In genomic region chr9:26463841-26464240, GRCh38 we compare ENCODE assay signal across 34 cellular contexts.
"Had no signal": no experiment of that assay in that cellular context is flagged by ENCODE, and none has a peak within 500 bp of the region (broad histone marks: within the 10 kb centered on the region; RNA-seq: fewer than 3 reads in every experiment).

No MANE protein-coding gene starts in this region.

- H3K9me3 ChIP-seq: MG63 had no signal

- H3K27me3 ChIP-seq: MG63 had no signal

- H3K4me3 ChIP-seq: MG63 had no signal

- H3K36me3 ChIP-seq: MG63 had no signal

- DNase-seq: Karpas-422, Kasumi-1, MG63, MM.1S, MV-4-11, NCI-H1048, NCI-H1092, NCI-H1092 treated with DMSO at 0.1 percent for 48 hours, NCI-H1105, NCI-H1105 treated with DMSO at 0.1 percent for 48 hours, NCI-H1417, NCI-H1417 treated with DMSO at 0.1 percent for 48 hours, NCI-H1436, NCI-H1436 treated with DMSO at 0.1 percent for 48 hours, NCI-H146, NCI-H1694, NCI-H1694 treated with DMSO at 0.1 percent for 48 hours, NCI-H187, NCI-H187 treated with DMSO at 0.1 percent for 48 hours, NCI-H1930, NCI-H2029, NCI-H2029 treated with DMSO at 0.1 percent for 48 hours, NCI-H2081, NCI-H2081 treated with DMSO at 0.1 percent for 48 hours, NCI-H2107, NCI-H2171, NCI-H2171 treated with DMSO at 0.1 percent for 48 hours, NCI-H2227 treated with DMSO at 0.1 percent for 48 hours, NCI-H226, NCI-H345, NCI-H446, NCI-H446 treated with DMSO at 0.1 percent for 48 hours, NCI-H510A, NCI-H510A treated with DMSO at 0.1 percent for 48 hours had no signal
